ENCODE assay signal across 21 cellular contexts in genomic region chr2:153403937-153404336, GRCh38.
DNase-seq lines count a peak whose midpoint lies in the region; ATAC-seq, FAIRE-seq and TF ChIP-seq lines count a peak whose summit lies in the region.
"Had no signal": no experiment of that assay in that cellular context is flagged by ENCODE, and none has a peak within 500 bp of the region (broad histone marks: within the 10 kb centered on the region; RNA-seq: fewer than 3 reads in every experiment).

No MANE protein-coding gene starts in this region.

- H3K27ac ChIP-seq in HUES64 (ENCODE audit: low read depth, low read length) (peak overlapping the region; percentile 23), pancreas (no peak overlapping the region)
- H3K27ac ChIP-seq: left ventricle myocardium inferior, ovary, upper lobe of right lung, VCaP had no signal

- 31% methylated on average over 2 of the region's 2 CpGs for WGBS in HUES64
- 51 to 63% methylated on average over 2 of the region's 2 CpGs for WGBS in pancreas, 2 donors

- H3K27ac Mint-ChIP-seq in brain = peak overlapping the region in 2 of 5 experiments; percentile 4 to 67
- peak overlapping the region; percentile 72 for H3K27ac Mint-ChIP-seq in mesothelial cell of epicardium
- no peak overlapping the region for H3K27ac Mint-ChIP-seq in stimulated activated effector memory CD8-positive, alpha-beta T cell treated with anti-CD3 and anti-CD28 coated beads, Interleukin-12 subunit alpha, Interleukin-12 subunit beta, amount 100 ng/mL, for 72 hours
- no peak overlapping the region for H3K27ac Mint-ChIP-seq in activated T-cell treated with anti-CD3 and anti-CD28 coated beads, Interleukin-2, amount 50 U/mL, for 72 hours
- H3K27ac Mint-ChIP-seq: activated CD4-positive, alpha-beta memory T cell treated with anti-CD3 and anti-CD28 coated beads for 36 hours; CD8-positive, alpha-beta T cell; stimulated activated naive CD8-positive, alpha-beta T cell treated with anti-CD3 and anti-CD28 coated beads, Interleukin-15, amount 100 ng/mL, for 72 hours; T-cell had no signal

- peak overlapping the region; percentile 67 for H3K4me3 ChIP-seq in HUES64 (ENCODE audit: low read length)
- H3K4me3 ChIP-seq in pancreas = no peak overlapping the region
- H3K4me3 ChIP-seq: left ventricle myocardium inferior, ovary, upper lobe of right lung had no signal

- ATAC-seq in GM21737 (IDR thresholded peaks at IDR 0.05; ENCODE audit: unreplicated experiment) (no peak), pancreas (no peak)
- ATAC-seq in stimulated activated effector memory CD8-positive, alpha-beta T cell treated with anti-CD3 and anti-CD28 coated beads, Interleukin-12 subunit alpha, Interleukin-12 subunit beta, amount 100 ng/mL, for 72 hours = no peak
- no peak for ATAC-seq in activated T-cell treated with anti-CD3 and anti-CD28 coated beads, Interleukin-2, amount 50 U/mL, for 72 hours (replicated peaks in 1 of 2)
- ATAC-seq: CD8-positive, alpha-beta T cell; stimulated activated naive CD8-positive, alpha-beta T cell treated with anti-CD3 and anti-CD28 coated beads, Interleukin-15, amount 100 ng/mL, for 72 hours; T-cell; upper lobe of right lung had no signal

- peak overlapping the region; percentile 63 for H3K9ac ChIP-seq in ES-I3 (ENCODE audit: low read depth, low read length)
- peak overlapping the region; percentile 81 for H3K9ac ChIP-seq in HUES64 (ENCODE audit: low read depth, low read length)

- intact Hi-C loops in pancreas (cut with DNase I) = no loop called here

- no peaks in the 10 kb centered on the region for H3K36me3 Mint-ChIP-seq in brain
- H3K36me3 Mint-ChIP-seq in mesothelial cell of epicardium = no peaks in the 10 kb centered on the region
- no peaks in the 10 kb centered on the region for H3K36me3 Mint-ChIP-seq in stimulated activated effector memory CD8-positive, alpha-beta T cell treated with anti-CD3 and anti-CD28 coated beads, Interleukin-12 subunit alpha, Interleukin-12 subunit beta, amount 100 ng/mL, for 72 hours
- no peaks in the 10 kb centered on the region for H3K36me3 Mint-ChIP-seq in activated T-cell treated with anti-CD3 and anti-CD28 coated beads, Interleukin-2, amount 50 U/mL, for 72 hours (ENCODE audit: insufficient read depth in 2 of 2)
- H3K36me3 Mint-ChIP-seq: activated CD4-positive, alpha-beta memory T cell treated with anti-CD3 and anti-CD28 coated beads for 36 hours; CD8-positive, alpha-beta T cell; T-cell had no signal

- H3K27me3 Mint-ChIP-seq in brain = peaks cover 3% of the 10 kb centered on the region
- no peaks in the 10 kb centered on the region for H3K27me3 Mint-ChIP-seq in mesothelial cell of epicardium (ENCODE audit: low read depth)
- no peaks in the 10 kb centered on the region for H3K27me3 Mint-ChIP-seq in activated T-cell treated with anti-CD3 and anti-CD28 coated beads, Interleukin-2, amount 50 U/mL, for 72 hours (ENCODE audit: low read depth)
- H3K27me3 Mint-ChIP-seq: activated CD4-positive, alpha-beta memory T cell treated with anti-CD3 and anti-CD28 coated beads for 36 hours; T-cell had no signal

- H3K36me3 ChIP-seq in ES-I3 (ENCODE audit: insufficient read depth, low read length) (no peaks in the 10 kb centered on the region), HUES64 (ENCODE audit: insufficient read depth, low read length) (no peaks in the 10 kb centered on the region), pancreas (no peaks in the 10 kb centered on the region)
- H3K36me3 ChIP-seq: left ventricle myocardium inferior, ovary, upper lobe of right lung had no signal

- H3K27me3 ChIP-seq in HUES64 (ENCODE audit: insufficient read depth, low read length) (no peaks in the 10 kb centered on the region), pancreas (no peaks in the 10 kb centered on the region)
- H3K27me3 ChIP-seq: ovary, upper lobe of right lung had no signal

- no peak for FAIRE-seq in pancreas (lab: Jason Lieb, UNC)
- FAIRE-seq: endometrium had no signal

- peak overlapping the region in 4 of 5 experiments; percentile 1 to 74 (median 66) for H3K4me3 Mint-ChIP-seq in brain
- H3K4me3 Mint-ChIP-seq in mesothelial cell of epicardium = peak overlapping the region; percentile 73
- no peak overlapping the region for H3K4me3 Mint-ChIP-seq in stimulated activated effector memory CD8-positive, alpha-beta T cell treated with anti-CD3 and anti-CD28 coated beads, Interleukin-12 subunit alpha, Interleukin-12 subunit beta, amount 100 ng/mL, for 72 hours
- no peak overlapping the region for H3K4me3 Mint-ChIP-seq in activated T-cell treated with anti-CD3 and anti-CD28 coated beads, Interleukin-2, amount 50 U/mL, for 72 hours
- H3K4me3 Mint-ChIP-seq: activated CD4-positive, alpha-beta memory T cell treated with anti-CD3 and anti-CD28 coated beads for 36 hours; CD8-positive, alpha-beta T cell; stimulated activated naive CD8-positive, alpha-beta T cell treated with anti-CD3 and anti-CD28 coated beads, Interleukin-15, amount 100 ng/mL, for 72 hours; T-cell had no signal

- no peaks in the 10 kb centered on the region for H3K9me3 ChIP-seq in ES-I3 (ENCODE audit: control insufficient read depth, insufficient read depth, low read length)
- no peaks in the 10 kb centered on the region for H3K9me3 ChIP-seq in HUES64 (ENCODE audit: insufficient read depth, low read depth, low read length)
- H3K9me3 ChIP-seq in pancreas = no peaks in the 10 kb centered on the region
- H3K9me3 ChIP-seq: left ventricle myocardium inferior, ovary, upper lobe of right lung had no signal

- H3K4me1 Mint-ChIP-seq in brain (peaks cover 7% of the 10 kb centered on the region), mesothelial cell of epicardium (peaks cover 11% of the 10 kb centered on the region)
- no peaks in the 10 kb centered on the region for H3K4me1 Mint-ChIP-seq in stimulated activated effector memory CD8-positive, alpha-beta T cell treated with anti-CD3 and anti-CD28 coated beads, Interleukin-12 subunit alpha, Interleukin-12 subunit beta, amount 100 ng/mL, for 72 hours
- H3K4me1 Mint-ChIP-seq in activated T-cell treated with anti-CD3 and anti-CD28 coated beads, Interleukin-2, amount 50 U/mL, for 72 hours (ENCODE audit: low read depth) = no peaks in the 10 kb centered on the region
- H3K4me1 Mint-ChIP-seq: stimulated activated naive CD8-positive, alpha-beta T cell treated with anti-CD3 and anti-CD28 coated beads, Interleukin-15, amount 100 ng/mL, for 72 hours; T-cell had no signal

- H3K9me3 Mint-ChIP-seq in brain = peaks cover 0 to 7% (median 0%) of the 10 kb centered on the region in 5 experiments
- no peaks in the 10 kb centered on the region for H3K9me3 Mint-ChIP-seq in mesothelial cell of epicardium
- no peaks in the 10 kb centered on the region for H3K9me3 Mint-ChIP-seq in stimulated activated effector memory CD8-positive, alpha-beta T cell treated with anti-CD3 and anti-CD28 coated beads, Interleukin-12 subunit alpha, Interleukin-12 subunit beta, amount 100 ng/mL, for 72 hours
- peaks cover 0 to 2% of the 10 kb centered on the region in 2 donors for H3K9me3 Mint-ChIP-seq in activated T-cell treated with anti-CD3 and anti-CD28 coated beads, Interleukin-2, amount 50 U/mL, for 72 hours
- H3K9me3 Mint-ChIP-seq: activated CD4-positive, alpha-beta memory T cell treated with anti-CD3 and anti-CD28 coated beads for 36 hours; CD8-positive, alpha-beta T cell; stimulated activated naive CD8-positive, alpha-beta T cell treated with anti-CD3 and anti-CD28 coated beads, Interleukin-15, amount 100 ng/mL, for 72 hours had no signal

- H3K4me1 ChIP-seq in ES-I3 (ENCODE audit: insufficient read depth, low read length) (peaks cover 12% of the 10 kb centered on the region), HUES64 (ENCODE audit: insufficient read depth, low read length) (peaks cover 39% of the 10 kb centered on the region), pancreas (no peaks in the 10 kb centered on the region)
- H3K4me1 ChIP-seq: left ventricle myocardium inferior, upper lobe of right lung had no signal

- DNase-seq in mesothelial cell of epicardium (ENCODE audit: low spot score in 2 of 2, unreplicated experiment in 2 of 2) = no peak
- DNase-seq in pancreas = no peak
- no peak for DNase-seq in stimulated activated effector memory CD8-positive, alpha-beta T cell treated with anti-CD3 and anti-CD28 coated beads, Interleukin-12 subunit alpha, Interleukin-12 subunit beta, amount 100 ng/mL, for 72 hours (ENCODE audit: low spot score in 2 of 2)
- DNase-seq in activated T-cell treated with anti-CD3 and anti-CD28 coated beads, Interleukin-2, amount 50 U/mL, for 72 hours = no peak
- DNase-seq: activated CD4-positive, alpha-beta memory T cell treated with anti-CD3 and anti-CD28 coated beads for 36 hours; activated naive CD4-positive, alpha-beta T cell treated with anti-CD3 and anti-CD28 coated beads, Interleukin-2, amount 50 U/mL, for 16 hours; activated T-cell treated with anti-CD3 and anti-CD28 coated beads, Interleukin-2, amount 50 U/mL, for 1 hour; CD8-positive, alpha-beta T cell; left ventricle myocardium inferior; ovary; Right ventricle myocardium superior; stimulated activated CD4-positive, alpha-beta T cell treated with anti-CD3 and anti-CD28 coated beads, Interleukin-2, amount 100 ng/mL, for 24 hours; stimulated activated naive CD8-positive, alpha-beta T cell treated with anti-CD3 and anti-CD28 coated beads, Interleukin-15, amount 100 ng/mL, for 72 hours; T-cell; upper lobe of right lung had no signal

- TF ChIP-seq CTCF in brain (conservative IDR thresholded peaks at IDR 0.05) (no peak), mesothelial cell of epicardium (IDR thresholded peaks at IDR 0.05; ENCODE audit: unreplicated experiment) (no peak), pancreas (IDR thresholded peaks at IDR 0.05) (no peak)

Comparison
In these comparisons a context has a peak if more than half of its experiments do, and no peak if none do; other contexts are left out.
1. H3K4me3 Mint-ChIP-seq: peak in brain (4 of 5) and mesothelial cell of epicardium (single experiment); none in stimulated activated effector memory CD8-positive, alpha-beta T cell treated with anti-CD3 and anti-CD28 coated beads, Interleukin-12 subunit alpha, Interleukin-12 subunit beta, amount 100 ng/mL, for 72 hours (single experiment) and activated T-cell treated with anti-CD3 and anti-CD28 coated beads, Interleukin-2, amount 50 U/mL, for 72 hours (0 of 2).